Comparison of ENCODE assay signal across 10 cellular contexts in genomic region chr4:123976285-123976684, GRCh38.
DNase-seq lines count a peak whose midpoint lies in the region; ATAC-seq and TF ChIP-seq lines count a peak whose summit lies in the region.
"Had no signal": no experiment of that assay in that cellular context is flagged by ENCODE, and none has a peak within 500 bp of the region (broad histone marks: within the 10 kb centered on the region; RNA-seq: fewer than 3 reads in every experiment).

No MANE protein-coding gene starts in this region.

- no peak for TF ChIP-seq EP300 in sigmoid colon (IDR thresholded peaks at IDR 0.05)

- ATAC-seq in left lung (peak; percentile 50), HG02981 (IDR thresholded peaks at IDR 0.05; ENCODE audit: unreplicated experiment) (no peak)

- no peaks in the 10 kb centered on the region; the same call in 1 of the 2 replicates for H3K9me3 ChIP-seq in AG04450 (ENCODE audit: control insufficient read depth, insufficient read depth, low read length)
- H3K9me3 ChIP-seq in HUES6 (ENCODE audit: control insufficient read depth, insufficient read depth, low read depth, low read length): peaks cover 16% of the 10 kb centered on the region
- peaks cover 0 to 23% of the 10 kb centered on the region in 2 donors for H3K9me3 ChIP-seq in left lung
- peaks cover 0 to 7% (median 0%) of the 10 kb centered on the region in 4 donors for H3K9me3 ChIP-seq in sigmoid colon

- POLR2A ChIA-PET in AG04450 (lab: Yijun Ruan, JAX): no interaction called here

- TF ChIP-seq CTCF in AG04450 (IDR thresholded peaks at IDR 0.05; ENCODE audit: low read depth, low read length) (no peak), left lung (IDR thresholded peaks at IDR 0.05) (no peak), sigmoid colon (IDR thresholded peaks at IDR 0.05) (no peak), CD14-positive monocyte (IDR thresholded peaks at IDR 0.05) (no peak)

- peaks cover 0 to 6% (median 0%) of the 10 kb centered on the region in 3 donors for H3K27me3 Mint-ChIP-seq in CD14-positive monocyte (ENCODE audit: low read depth in 3 of 3)

- peak overlapping the region; percentile 34 for H3K27ac ChIP-seq in AG04450 (ENCODE audit: low read depth, low read length)
- peak overlapping the region; percentile 29; the same call in 1 of the 2 replicates for H3K27ac ChIP-seq in HUES6 (ENCODE audit: low read depth, low read length)
- peak overlapping the region in 1 of 2 donors; percentile 39 for H3K27ac ChIP-seq in left lung
- peak overlapping the region in 2 of 4 donors; percentile 2 to 30 for H3K27ac ChIP-seq in sigmoid colon

- TF ChIP-seq POLR2A in sigmoid colon (IDR thresholded peaks at IDR 0.05) (no peak), erythroblast (IDR thresholded peaks at IDR 0.05; ENCODE audit: low read length) (no peak)

- H3K4me3 Mint-ChIP-seq in CD14-positive monocyte: no peak overlapping the region

- H3K9ac ChIP-seq in HUES6 (ENCODE audit: low read length): peak overlapping the region; percentile 13

- H3K4me1 ChIP-seq in HUES6 (ENCODE audit: control insufficient read depth, insufficient read depth, low read length): peaks cover 35% of the 10 kb centered on the region
- H3K4me1 ChIP-seq in left lung: no peaks in the 10 kb centered on the region
- H3K4me1 ChIP-seq in sigmoid colon: no peaks in the 10 kb centered on the region

- peaks cover 1 to 7% (median 4%) of the 10 kb centered on the region in 7 donors for H3K9me3 Mint-ChIP-seq in CD14-positive monocyte

- H3K36me3 ChIP-seq in HUES6 (ENCODE audit: control insufficient read depth, insufficient read depth, low read length) (0 out of 2 replicates have a peak, but pooled peaks cover 3% of the 10 kb centered on the region), left lung (no peaks in the 10 kb centered on the region), sigmoid colon (no peaks in the 10 kb centered on the region)

- DNase-seq in AG04450 (ENCODE audit: low read depth, low spot score) (no peak), SK-N-DZ (ENCODE audit: low spot score) (peak; percentile 3), left lung (no peak), sigmoid colon (no peak), erythroblast (lab: John Stamatoyannopoulos, UW) (no peak), CD14-positive monocyte (ENCODE audit: low spot score) (no peak)
- DNase-seq: activated effector memory CD4-positive, alpha-beta T cell treated with anti-CD3 and anti-CD28 coated beads, Interleukin-2, amount 50 U/mL, for 16 hours; NCI-H226 had no signal

- no peaks in the 10 kb centered on the region for H3K27me3 ChIP-seq in AG04450 (ENCODE audit: control insufficient read depth, insufficient read depth, low read length)
- no peaks in the 10 kb centered on the region for H3K27me3 ChIP-seq in HUES6 (ENCODE audit: control insufficient read depth, insufficient read depth, low read length)
- no peaks in the 10 kb centered on the region for H3K27me3 ChIP-seq in left lung
- H3K27me3 ChIP-seq in sigmoid colon: no peaks in the 10 kb centered on the region

- intact Hi-C loops in left lung (cut with DNase I) (no loop called here), sigmoid colon (cut with DNase I) (no loop called here), CD14-positive monocyte (cut with micrococcal nuclease) (no loop called here)

- H3K27ac Mint-ChIP-seq in CD14-positive monocyte: no peak overlapping the region

- no peaks in the 10 kb centered on the region for H3K36me3 Mint-ChIP-seq in CD14-positive monocyte

- H3K4me3 ChIP-seq in AG04450 (ENCODE audit: low read depth, low read length) (no peak overlapping the region), HUES6 (ENCODE audit: low read depth, low read length) (no peak overlapping the region), left lung (no peak overlapping the region), sigmoid colon (no peak overlapping the region)

- CTCF ChIA-PET in AG04450 (lab: Charles Lee): no interaction called here

- WGBS in sigmoid colon, 2 donors: 48 to 65% methylated on average over 7 of the region's 7 CpGs

- H3K4me1 Mint-ChIP-seq in CD14-positive monocyte: no peaks in the 10 kb centered on the region
